8 cellular contexts compared by ENCODE assay signal in genomic region chr22:38923463-38924196, GRCh38. TPM values are rescaled to one million over a fixed set of nuclear protein-coding genes. Genes with fewer than 3 reads are reported as not detected.
DNase-seq lines count a peak whose midpoint lies in the region; ATAC-seq, FAIRE-seq and TF ChIP-seq lines count a peak whose summit lies in the region.

No MANE protein-coding gene starts in this region.

- DNase-seq in DMS79 treated with DMSO at 0.1 percent for 48 hours (lab: John Stamatoyannopoulos, UW) (peak; percentile 91), NCI-H2196 (lab: John Stamatoyannopoulos, UW; ENCODE audit: unreplicated experiment) (peak; percentile 83), bronchial epithelial cell (ENCODE audit: low read depth) (peak; percentile 30), left colon (peak; percentile 75 to 89), suprapubic skin (ENCODE audit: low spot score in 2 of 2) (peak in 1 of 2 donors; percentile 81), NCI-H345 treated with DMSO at 0.1 percent for 48 hours (lab: John Stamatoyannopoulos, UW; ENCODE audit: unreplicated experiment) (no peak)

- TF ChIP-seq CTCF in bronchial epithelial cell (IDR thresholded peaks at IDR 0.05; ENCODE audit: insufficient read depth, low read length, severe bottlenecking) (peak; percentile 14), suprapubic skin (IDR thresholded peaks at IDR 0.05) (peak in 1 of 2 donors; percentile 36)

- WGBS in suprapubic skin = 19% methylated on average over 9 of the region's 9 CpGs

- H3K4me3 ChIP-seq in bronchial epithelial cell (ENCODE audit: low read depth, low read length) (no peak overlapping the region), suprapubic skin (peak overlapping the region; percentile 15)

- H3K27ac ChIP-seq in suprapubic skin = peak overlapping the region; percentile 75

- no peak for TF ChIP-seq POLR2A in suprapubic skin (IDR thresholded peaks at IDR 0.05)

- ATAC-seq in left colon = peak; percentile 68
- ATAC-seq in HG03457 (IDR thresholded peaks at IDR 0.05; ENCODE audit: unreplicated experiment) = no peak
- no peak for ATAC-seq in HG03565 (IDR thresholded peaks at IDR 0.05; ENCODE audit: unreplicated experiment)

- TF ChIP-seq EP300 in suprapubic skin (IDR thresholded peaks at IDR 0.05) = no peak

- no peaks in the 10 kb centered on the region for H3K36me3 ChIP-seq in bronchial epithelial cell (ENCODE audit: control insufficient read depth, insufficient read depth, low read length)
- no peaks in the 10 kb centered on the region for H3K36me3 ChIP-seq in suprapubic skin

- no peak for FAIRE-seq in bronchial epithelial cell (lab: Jason Lieb, UNC)

- intact Hi-C loops in left colon (cut with DNase I, micrococcal nuclease) = no loop called here

- peaks cover 32% of the 10 kb centered on the region for H3K4me1 ChIP-seq in suprapubic skin

- H3K27me3 ChIP-seq in bronchial epithelial cell (ENCODE audit: control insufficient read depth, insufficient read depth, low read length) (peaks cover 18% of the 10 kb centered on the region), suprapubic skin (peaks cover 3% of the 10 kb centered on the region)

- no peaks in the 10 kb centered on the region for H3K9me3 ChIP-seq in suprapubic skin

RNA-seq across cellular contexts. Expression of gene APOBEC3A, which starts 33.8 kb away (rescaled TPM):
- total RNA-seq in bronchial epithelial cell = not detected in 2 replicates
- 1 to 10 TPM; 1.4 to 2.2 TPM for total RNA-seq in left colon
- total RNA-seq in suprapubic skin = 1 to 10 TPM in 1 of 4 donors, not detected in 3; 2.1 TPM

RNA-seq across cellular contexts. Expression of gene CBX6, which starts 51.6 kb away (rescaled TPM):
- total RNA-seq in bronchial epithelial cell (6.8 and 8.4 TPM in 2 replicates), left colon (10 to 100 TPM in 1 of 2 donors, 1 to 10 TPM in 1; 6.8 to 28.4 TPM), suprapubic skin (10 to 100 TPM; 11.5 to 31.4 (median 22.1) TPM)

RNA-seq across cellular contexts. Expression of gene APOBEC3B, which starts 58.5 kb away (rescaled TPM):
- total RNA-seq in bronchial epithelial cell (0.26 TPM in 1 of 2 replicates, not detected in the other), left colon (10 to 100 TPM in 1 of 2 donors, 1 to 10 TPM in 1; 8.2 to 34.3 TPM), suprapubic skin (1 to 10 TPM in 3 of 4 donors, not detected in 1; 1.0 to 2.4 (median 2.1) TPM)
